ENCODE assay signal across 23 cellular contexts in the genomic region with DNA sequence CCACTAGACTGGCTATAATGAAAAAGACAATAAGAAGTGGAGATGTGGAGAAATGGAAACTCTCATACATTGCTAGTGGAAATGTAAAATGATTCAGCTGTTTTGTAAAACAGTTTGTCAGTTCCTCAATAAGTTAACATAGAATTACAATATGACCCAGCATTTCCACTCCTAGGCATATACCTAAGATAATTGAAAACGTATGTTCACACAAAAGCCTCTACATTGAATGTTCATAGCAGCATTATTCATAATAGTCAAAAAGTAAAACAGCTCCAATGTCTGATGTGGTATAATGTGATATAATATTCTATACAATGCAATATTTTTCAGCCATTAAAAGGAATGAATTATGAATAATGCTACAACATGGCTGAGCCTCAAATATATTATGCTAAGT.
"Had no signal": no experiment of that assay in that cellular context is flagged by ENCODE, and none has a peak within 500 bp of the region (broad histone marks: within the 10 kb centered on the region; RNA-seq: fewer than 3 reads in every experiment).

No MANE protein-coding gene starts in this region.

- H3K27ac Mint-ChIP-seq: effector memory CD8-positive, alpha-beta T cell; memory B cell; natural killer cell had no signal

- H3K36me3 Mint-ChIP-seq: memory B cell, natural killer cell had no signal

- H3K4me3 Mint-ChIP-seq: effector memory CD8-positive, alpha-beta T cell; memory B cell; natural killer cell had no signal

- DNase-seq: cortex of kidney; effector memory CD8-positive, alpha-beta T cell; erythroblast; esophagus squamous epithelium; foreskin melanocyte; hypothalamus; natural killer cell; occipital lobe; pancreas; right lobe of liver; small intestine; stimulated activated CD4-positive, alpha-beta T cell treated with anti-CD3 and anti-CD28 coated beads, Interleukin-15, amount 100 ng/mL, for 24 hours; stimulated activated CD4-positive, alpha-beta T cell treated with anti-CD3 and anti-CD28 coated beads, Interleukin-2, amount 100 ng/mL, for 48 hours; stimulated activated CD8-positive, alpha-beta memory T cell treated with anti-CD3 and anti-CD28 coated beads, Interleukin-4, amount 100 ng/mL, for 48 hours; stimulated activated naive CD4-positive, alpha-beta T cell treated with Interleukin-2 at 50 U/mL for 16 hours; upper lobe of left lung had no signal

- H3K4me1 ChIP-seq: esophagus squamous epithelium, pancreas, right lobe of liver, tibial nerve, upper lobe of left lung had no signal

- H3K36me3 ChIP-seq: esophagus squamous epithelium, pancreas, right lobe of liver, thoracic aorta, tibial nerve, upper lobe of left lung had no signal

- H3K4me1 Mint-ChIP-seq: memory B cell, natural killer cell had no signal

- FAIRE-seq: endometrium, keratinocyte, small intestine, urothelium cell line had no signal

- H3K27ac ChIP-seq: esophagus squamous epithelium, pancreas, right lobe of liver, thoracic aorta, tibial nerve, upper lobe of left lung had no signal

- H3K9me3 Mint-ChIP-seq: effector memory CD8-positive, alpha-beta T cell; natural killer cell had no signal

- H3K27me3 ChIP-seq: esophagus squamous epithelium, pancreas, right lobe of liver, tibial nerve, upper lobe of left lung had no signal

- H3K9me3 ChIP-seq: esophagus squamous epithelium, pancreas, right lobe of liver, thoracic aorta, tibial nerve, upper lobe of left lung had no signal

- H3K4me3 ChIP-seq: esophagus squamous epithelium, lung, pancreas, right lobe of liver, thoracic aorta, tibial nerve, upper lobe of left lung had no signal

- H3K27me3 Mint-ChIP-seq: effector memory CD8-positive, alpha-beta T cell; memory B cell had no signal
